Comparison of ENCODE assay signal across 10 cellular contexts in genomic region chr3:105746226-105746996, GRCh38.
A peak's percentile ranks its signal among the peaks of the same experiment; 100 is the strongest.
DNase-seq lines count a peak whose midpoint lies in the region; ATAC-seq and TF ChIP-seq lines count a peak whose summit lies in the region.
"Had no signal": no experiment of that assay in that cellular context is flagged by ENCODE, and none has a peak within 500 bp of the region (broad histone marks: within the 10 kb centered on the region; RNA-seq: fewer than 3 reads in every experiment).

No MANE protein-coding gene starts in this region.

- H3K27me3 ChIP-seq in H9 (ENCODE audit: insufficient read depth, low read length), result no peaks in the 10 kb centered on the region
- H3K27me3 ChIP-seq in mesendoderm (ENCODE audit: insufficient read depth, low read length, poor library complexity), result no peaks in the 10 kb centered on the region
- no peaks in the 10 kb centered on the region for H3K27me3 ChIP-seq in BE2C
- H3K27me3 ChIP-seq: dorsolateral prefrontal cortex, neutrophil had no signal

- peak; percentile 49 for DNase-seq in Caki2 (ENCODE audit: low read depth)
- DNase-seq in H9, result no peak
- DNase-seq in activated T-helper 2 cell treated with anti-CD3 and anti-CD28 coated beads, Interferon-gamma antibody, Interleukin-2, Interleukin-4, amounts not matched to agents 10 μg/mL and 5 μg/mL and 100 μg/mL, durations not matched to agents 14 hours and 24 hours and 36 hours (ENCODE audit: low spot score), result no peak
- peak; percentile 9 for DNase-seq in mesendoderm
- DNase-seq in NCI-H345 (lab: John Stamatoyannopoulos, UW), result no peak
- no peak for DNase-seq in BE2C
- DNase-seq in EL, result no peak
- DNase-seq: dorsolateral prefrontal cortex had no signal

- no peak overlapping the region for H3K4me2 ChIP-seq in H9 (ENCODE audit: insufficient read depth, insufficient read length, low read length)
- no peak overlapping the region for H3K4me2 ChIP-seq in mesendoderm (ENCODE audit: low read length)

- H2BK120ac ChIP-seq in H9 (ENCODE audit: low read depth, low read length, poor library complexity, severe bottlenecking) (no peak overlapping the region), mesendoderm (ENCODE audit: low read depth, low read length) (no peak overlapping the region)

- H3K23ac ChIP-seq in H9 (ENCODE audit: insufficient read length, low read depth, low read length) (no peak overlapping the region), mesendoderm (ENCODE audit: low read length) (no peak overlapping the region)

- H2BK15ac ChIP-seq in H9 (ENCODE audit: low read depth, low read length) (no peak overlapping the region), mesendoderm (replicated peaks; ENCODE audit: low read depth) (no peak overlapping the region)

- no peaks in the 10 kb centered on the region for H3K79me2 ChIP-seq in H9 (ENCODE audit: insufficient read depth, low read length)
- no peaks in the 10 kb centered on the region for H3K79me2 ChIP-seq in mesendoderm (ENCODE audit: control insufficient read depth, insufficient read depth, low read length)

- no peak overlapping the region for H2BK5ac ChIP-seq in H9 (ENCODE audit: insufficient read length, low read length)
- no peak overlapping the region for H2BK5ac ChIP-seq in mesendoderm (ENCODE audit: low read length)

- in situ Hi-C loops in Caki2 (cut with HindIII; ENCODE audit: low pct_unique_long_range_greater_than_20kb, low sequenced_read_pairs), result no loop called here

- ATAC-seq in GM19023 (IDR thresholded peaks at IDR 0.05; ENCODE audit: unreplicated experiment), result no peak

- H3K18ac ChIP-seq in H9 (ENCODE audit: insufficient read length, low read depth, low read length) (no peak overlapping the region), mesendoderm (ENCODE audit: low read length) (no peak overlapping the region)

- H3K27ac Mint-ChIP-seq in H9, result peak overlapping the region in 2 of 3 experiments; percentile 21 to 76; a peak in 5 of 7 replicates
- peak overlapping the region; percentile 88 for H3K27ac Mint-ChIP-seq in activated T-helper 2 cell treated with anti-CD3 and anti-CD28 coated beads, Interferon-gamma antibody, Interleukin-2, Interleukin-4, amounts not matched to agents 10 μg/mL and 5 μg/mL and 100 μg/mL, durations not matched to agents 14 hours and 24 hours and 36 hours

- no peaks in the 10 kb centered on the region for H3K23me2 ChIP-seq in H9 (ENCODE audit: insufficient read length, low read depth, low read length, poor library complexity, severe bottlenecking)

- no peak overlapping the region for H3K14ac ChIP-seq in H9 (ENCODE audit: insufficient read depth, low read length)

- H3K79me1 ChIP-seq in H9 (ENCODE audit: insufficient read depth, low read depth, low read length, poor library complexity, severe bottlenecking), result no peaks in the 10 kb centered on the region
- H3K79me1 ChIP-seq in mesendoderm (ENCODE audit: low read length), result no peaks in the 10 kb centered on the region

- TF ChIP-seq CTCF in H9 (conservative IDR thresholded peaks at IDR 0.05), result no peak
- no peak for TF ChIP-seq CTCF in BE2C (IDR thresholded peaks at IDR 0.05; ENCODE audit: low read depth, low read length)

- H3K27ac ChIP-seq in H9 (ENCODE audit: insufficient read length, low read depth, low read length) (no peak overlapping the region), mesendoderm (ENCODE audit: low read depth, low read length) (no peak overlapping the region)
- H3K27ac ChIP-seq: neutrophil had no signal

- no CpG with 5 or more reads among the region's 3 CpGs for WGBS in H9 (ENCODE audit: extremely low coverage, insufficient read length, low lambda C conversion rate)
- no CpG with 5 or more reads among the region's 3 CpGs for WGBS in mesendoderm (ENCODE audit: extremely low coverage, insufficient coverage, low lambda C conversion rate)

- H3K9me3 Mint-ChIP-seq in H9, result no peaks in the 10 kb centered on the region; a peak in 2 of 5 replicates
- H3K9me3 Mint-ChIP-seq in activated T-helper 2 cell treated with anti-CD3 and anti-CD28 coated beads, Interferon-gamma antibody, Interleukin-2, Interleukin-4, amounts not matched to agents 10 μg/mL and 5 μg/mL and 100 μg/mL, durations not matched to agents 14 hours and 24 hours and 36 hours, result peaks cover 16% of the 10 kb centered on the region

- no peak overlapping the region for H2BK12ac ChIP-seq in H9 (ENCODE audit: insufficient read length, low read depth, low read length)

- H3K36me3 ChIP-seq in mesendoderm (ENCODE audit: control insufficient read depth, insufficient read depth, low read length) (no peaks in the 10 kb centered on the region), BE2C (peaks cover 13% of the 10 kb centered on the region)
- H3K36me3 ChIP-seq: neutrophil had no signal

- no peak overlapping the region for H2AFZ ChIP-seq in H9 (ENCODE audit: low read length)

- no peaks in the 10 kb centered on the region for H3K9me3 ChIP-seq in H9 (ENCODE audit: control insufficient read depth, low read depth, low read length)
- H3K9me3 ChIP-seq in BE2C, result no peaks in the 10 kb centered on the region; the same call in 1 of the 2 replicates
- H3K9me3 ChIP-seq: neutrophil had no signal

- peaks cover 9 to 19% (median 11%) of the 10 kb centered on the region in 3 experiments for H3K36me3 Mint-ChIP-seq in H9 (ENCODE audit: insufficient read depth in 1 of 3, low read depth in 3 of 3)
- H3K36me3 Mint-ChIP-seq in activated T-helper 2 cell treated with anti-CD3 and anti-CD28 coated beads, Interferon-gamma antibody, Interleukin-2, Interleukin-4, amounts not matched to agents 10 μg/mL and 5 μg/mL and 100 μg/mL, durations not matched to agents 14 hours and 24 hours and 36 hours (ENCODE audit: low read depth), result peaks cover 84% of the 10 kb centered on the region

- intact Hi-C loops in activated T-helper 2 cell treated with anti-CD3 and anti-CD28 coated beads, Interferon-gamma antibody, Interleukin-2, Interleukin-4, amounts not matched to agents 10 μg/mL and 5 μg/mL and 100 μg/mL, durations not matched to agents 14 hours and 24 hours and 36 hours (cut with micrococcal nuclease), result loop anchor here (1.0 kb wide), 1 partner anchor 81 kb away; no protein-coding TSS in a partner anchor

- H3K4ac ChIP-seq in H9 (ENCODE audit: low read depth, low read length), result no peak overlapping the region
- no peak overlapping the region for H3K4ac ChIP-seq in mesendoderm (ENCODE audit: low read depth, low read length)

- no peak overlapping the region for H4K8ac ChIP-seq in H9 (replicated peaks; ENCODE audit: insufficient read length, low read depth, low read length)
- no peak overlapping the region for H4K8ac ChIP-seq in mesendoderm (ENCODE audit: low read depth, low read length)

- H3T11ph ChIP-seq in H9 (ENCODE audit: low read length), result no peak overlapping the region

- no peaks in the 10 kb centered on the region for H4K20me1 ChIP-seq in H9 (ENCODE audit: control insufficient read depth, insufficient read depth, insufficient read length)

- H3K4me1 ChIP-seq in H9 (ENCODE audit: insufficient read depth, low read length), result no peaks in the 10 kb centered on the region; the same call in 1 of the 2 replicates
- H3K4me1 ChIP-seq in mesendoderm (ENCODE audit: control insufficient read depth, low read depth, low read length), result peaks cover 1% of the 10 kb centered on the region
- peaks cover 11% of the 10 kb centered on the region for H3K4me1 ChIP-seq in BE2C

- no peaks in the 10 kb centered on the region for H3K27me3 Mint-ChIP-seq in H9 (ENCODE audit: low read depth)
- H3K27me3 Mint-ChIP-seq in activated T-helper 2 cell treated with anti-CD3 and anti-CD28 coated beads, Interferon-gamma antibody, Interleukin-2, Interleukin-4, amounts not matched to agents 10 μg/mL and 5 μg/mL and 100 μg/mL, durations not matched to agents 14 hours and 24 hours and 36 hours (ENCODE audit: low read depth), result no peaks in the 10 kb centered on the region

- H3K4me3 ChIP-seq in mesendoderm (ENCODE audit: low read length) (no peak overlapping the region), BE2C (ENCODE audit: low read depth, low read length) (no peak overlapping the region)
- H3K4me3 ChIP-seq: dorsolateral prefrontal cortex had no signal

- H3K4me3 Mint-ChIP-seq in H9, result no peak overlapping the region
- H3K4me3 Mint-ChIP-seq in activated T-helper 2 cell treated with anti-CD3 and anti-CD28 coated beads, Interferon-gamma antibody, Interleukin-2, Interleukin-4, amounts not matched to agents 10 μg/mL and 5 μg/mL and 100 μg/mL, durations not matched to agents 14 hours and 24 hours and 36 hours (ENCODE audit: low read depth), result peak overlapping the region; percentile 49

- no peak overlapping the region for H4K91ac ChIP-seq in H9 (ENCODE audit: insufficient read length, low read depth, low read length)

- H2AK5ac ChIP-seq in H9 (ENCODE audit: insufficient read length, low read length) (no peak overlapping the region), mesendoderm (ENCODE audit: low read length) (no peak overlapping the region)

- no peak overlapping the region for H2BK20ac ChIP-seq in H9 (ENCODE audit: low read depth, low read length, poor library complexity, severe bottlenecking)

- H4K5ac ChIP-seq in H9 (ENCODE audit: insufficient read length, low read depth, low read length), result no peak overlapping the region
- no peak overlapping the region for H4K5ac ChIP-seq in mesendoderm (ENCODE audit: low read length)

- H3K4me1 Mint-ChIP-seq in H9, result peaks cover 11 to 12% of the 10 kb centered on the region in 2 experiments
- peaks cover 60% of the 10 kb centered on the region for H3K4me1 Mint-ChIP-seq in activated T-helper 2 cell treated with anti-CD3 and anti-CD28 coated beads, Interferon-gamma antibody, Interleukin-2, Interleukin-4, amounts not matched to agents 10 μg/mL and 5 μg/mL and 100 μg/mL, durations not matched to agents 14 hours and 24 hours and 36 hours (ENCODE audit: low read depth)

- H3K9ac ChIP-seq in H9 (ENCODE audit: extremely low read depth, insufficient read length, low read length) (no peak overlapping the region), mesendoderm (ENCODE audit: low read length) (no peak overlapping the region)

- H3K56ac ChIP-seq in H9 (ENCODE audit: insufficient read length, low read depth, low read length), result no peak overlapping the region
- no peak overlapping the region for H3K56ac ChIP-seq in mesendoderm (ENCODE audit: low read length)

Comparison
In these comparisons a context has a peak if more than half of its experiments do, and no peak if none do; other contexts are left out.
1. DNase-seq: peak in Caki2 (single experiment) and mesendoderm (single experiment); none in H9 (single experiment), activated T-helper 2 cell treated with anti-CD3 and anti-CD28 coated beads, Interferon-gamma antibody, Interleukin-2, Interleukin-4, amounts not matched to agents 10 μg/mL and 5 μg/mL and 100 μg/mL, durations not matched to agents 14 hours and 24 hours and 36 hours (single experiment), NCI-H345 (single experiment), BE2C (single experiment) and EL (single experiment).